ENCODE assay signal across 8 cellular contexts in the genomic region with DNA sequence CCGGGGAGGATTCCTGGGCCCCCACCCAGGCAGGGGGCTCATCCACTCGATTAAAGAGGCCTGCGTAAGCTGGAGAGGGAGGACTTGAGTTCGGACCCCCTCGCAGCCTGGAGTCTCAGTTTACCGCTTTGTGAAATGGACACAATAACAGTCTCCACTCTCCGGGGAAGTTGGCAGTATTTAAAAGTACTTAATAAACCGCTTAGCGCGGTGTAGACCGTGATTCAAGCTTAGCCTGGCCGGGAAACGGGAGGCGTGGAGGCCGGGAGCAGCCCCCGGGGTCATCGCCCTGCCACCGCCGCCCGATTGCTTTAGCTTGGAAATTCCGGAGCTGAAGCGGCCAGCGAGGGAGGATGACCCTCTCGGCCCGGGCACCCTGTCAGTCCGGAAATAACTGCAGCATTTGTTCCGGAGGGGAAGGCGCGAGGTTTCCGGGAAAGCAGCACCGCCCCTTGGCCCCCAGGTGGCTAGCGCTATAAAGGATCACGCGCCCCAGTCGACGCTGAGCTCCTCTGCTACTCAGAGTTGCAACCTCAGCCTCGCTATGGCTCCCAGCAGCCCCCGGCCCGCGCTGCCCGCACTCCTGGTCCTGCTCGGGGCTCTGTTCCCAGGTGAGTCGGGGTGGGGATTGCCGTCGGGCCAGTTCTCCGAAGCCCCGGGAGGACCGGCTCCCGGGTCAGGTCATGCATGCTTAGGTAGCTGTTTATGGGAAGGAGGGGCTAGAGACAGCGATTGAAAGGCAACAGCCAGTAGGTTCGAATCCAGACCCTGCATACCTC. TPM values are rescaled to one million over a fixed set of nuclear protein-coding genes. Genes with fewer than 3 reads are reported as not detected.
DNase-seq lines count a peak whose midpoint lies in the region; ATAC-seq and TF ChIP-seq lines count a peak whose summit lies in the region.

Gene ICAM1, plus strand, starts transcription at position 505 of the 779 bp plus-strand sequence. Its CDS starts 40 bp downstream, at position 545.

- DNase-seq in PC-9 (peak; percentile 76 to 77), fibroblast of gingiva (ENCODE audit: low read depth) (peak; percentile 50), nephron progenitor cell (peak; percentile 61)
- DNase-seq in activated T-cell treated with anti-CD3 and anti-CD28 coated beads, Interleukin-2, amount 50 U/mL, for 1 hour, result peak; percentile 71

- H3K9me2 ChIP-seq in PC-9 (ENCODE audit: insufficient read depth), result no peaks in the 10 kb centered on the region

- peaks cover 77% of the 10 kb centered on the region for H3K27me3 Mint-ChIP-seq in nephron progenitor cell (ENCODE audit: low read depth, poor library complexity)

- H3K4me2 ChIP-seq in PC-9, result peak within 1 kb of the TSS; percentile 83

- H3F3A ChIP-seq in PC-9 (ENCODE audit: insufficient read depth, low read depth), result peaks cover 37% of the 10 kb centered on the region

- intact Hi-C loops in PC-9 (cut with micrococcal nuclease; ENCODE audit: unreplicated experiment), result no loop called here

- CTCF ChIA-PET in PC-9 (lab: Charles Lee), result interaction anchor here (0.5 to 1.6 kb wide), 12 partner anchors 11 to 1238 kb away, joined by 3 to 11 read pairs (median 4); partner anchors contain the start of genes ICAM5 and TYK2

- H3K27ac ChIP-seq in PC-9, result peak within 1 kb of the TSS; percentile 25
- peak within 1 kb of the TSS; percentile 87 for H3K27ac ChIP-seq in thymus (ENCODE audit: low read depth)

- H3K4me1 Mint-ChIP-seq in nephron progenitor cell, result no peaks in the 10 kb centered on the region

- H2AFZ ChIP-seq in PC-9, result peak within 1 kb of the TSS; percentile 75

- peaks cover 25% of the 10 kb centered on the region for H3K4me1 ChIP-seq in PC-9 (replicated peaks; ENCODE audit: insufficient read depth)
- H3K4me1 ChIP-seq in thymus (ENCODE audit: control insufficient read depth, insufficient read depth, low read length), result peaks cover 24% of the 10 kb centered on the region

- peaks cover 16% of the 10 kb centered on the region for H3K79me2 ChIP-seq in PC-9 (ENCODE audit: low read depth)

- ATAC-seq in GM18502 (IDR thresholded peaks at IDR 0.05; ENCODE audit: poor library complexity, unreplicated experiment) (peak; percentile 45), HG02840 (IDR thresholded peaks at IDR 0.05; ENCODE audit: low FRiP score, unreplicated experiment) (peak; percentile 39), HG03139 (IDR thresholded peaks at IDR 0.05; ENCODE audit: unreplicated experiment) (no peak)

- H3K9me3 Mint-ChIP-seq in nephron progenitor cell, result no peaks in the 10 kb centered on the region

- no peaks in the 10 kb centered on the region for H4K20me1 ChIP-seq in PC-9 (ENCODE audit: insufficient read depth)

- H3K27me3 ChIP-seq in PC-9 (ENCODE audit: insufficient read depth, low read depth) (no peaks in the 10 kb centered on the region), thymus (ENCODE audit: control insufficient read depth, insufficient read depth) (peaks cover 4% of the 10 kb centered on the region)

- H3K36me3 ChIP-seq in PC-9 (ENCODE audit: low read depth) (no peaks in the 10 kb centered on the region), thymus (ENCODE audit: control insufficient read depth, insufficient read depth) (no peaks in the 10 kb centered on the region)

- H3K27ac Mint-ChIP-seq in nephron progenitor cell, result no peak within 1 kb of the TSS

- H3K4me3 ChIP-seq in PC-9 (peak within 1 kb of the TSS; percentile 64), thymus (ENCODE audit: low read length) (peak within 1 kb of the TSS; percentile 54)

- BruUV-seq in PC-9 (replicated peaks; lab: Mats Ljungman, UMichigan), result TSS peak; percentile 95

- TF ChIP-seq CTCF in PC-9 (conservative IDR thresholded peaks at IDR 0.05), result peak; percentile 35; the same call in 1 of the 2 replicates
- no peak for TF ChIP-seq CTCF in nephron progenitor cell (IDR thresholded peaks at IDR 0.05)

- H3K9me3 ChIP-seq in PC-9 (ENCODE audit: insufficient read depth, low read depth) (no peaks in the 10 kb centered on the region), thymus (ENCODE audit: control insufficient read depth) (no peaks in the 10 kb centered on the region)

- H3K4me3 Mint-ChIP-seq in nephron progenitor cell, result peak within 1 kb of the TSS; percentile 34

- 2% methylated on average over 51 of the region's 51 CpGs for WGBS in thymus

- POLR2A ChIA-PET in PC-9 (lab: Charles Lee; ENCODE audit: unreplicated experiment), result interaction anchor here (0.6 to 1.6 kb wide), 9 partner anchors 9 to 236 kb away, joined by 3 to 17 read pairs (median 6); partner anchors contain the start of genes ICAM5 and TYK2

- no peaks in the 10 kb centered on the region for H3K36me3 Mint-ChIP-seq in nephron progenitor cell (ENCODE audit: low read depth)

RNA-seq across cellular contexts. Expression of gene ICAM1, which starts in this region (rescaled TPM):
- 23.8 and 32.9 TPM in 2 replicates for total RNA-seq in PC-9 (2021)
- 18.2 TPM for polyA plus RNA-seq in thymus
